ENCODE assay signal across 14 cellular contexts in genomic region chr9:99178912-99179872, GRCh38. TPM values are rescaled to one million over a fixed set of nuclear protein-coding genes. Genes with fewer than 3 reads are reported as not detected.
DNase-seq lines count a peak whose midpoint lies in the region; ATAC-seq lines count a peak whose summit lies in the region.
"Had no signal": no experiment of that assay in that cellular context is flagged by ENCODE, and none has a peak within 500 bp of the region (broad histone marks: within the 10 kb centered on the region; RNA-seq: fewer than 3 reads in every experiment).

No MANE protein-coding gene starts in this region.

- H3K9me3 Mint-ChIP-seq in stimulated activated naive CD8-positive, alpha-beta T cell treated with anti-CD3 and anti-CD28 coated beads, Interleukin-15, amount 100 ng/mL, for 72 hours, result no peaks in the 10 kb centered on the region
- H3K9me3 Mint-ChIP-seq in activated CD8-positive, alpha-beta T cell treated with anti-CD3 and anti-CD28 coated beads, Interleukin-2, amount 10 ng/mL, durations not matched to agents 7 days and 5 days (ENCODE audit: insufficient read depth), result no peaks in the 10 kb centered on the region
- H3K9me3 Mint-ChIP-seq in naive B cell, result no peaks in the 10 kb centered on the region
- no peaks in the 10 kb centered on the region for H3K9me3 Mint-ChIP-seq in activated T-helper 2 cell treated with anti-CD3 and anti-CD28 coated beads, Interferon-gamma antibody, Interleukin-2, Interleukin-4, amounts not matched to agents 10 μg/mL and 5 μg/mL and 100 μg/mL, durations not matched to agents 14 hours and 24 hours and 36 hours

- no peaks in the 10 kb centered on the region for H3K27me3 Mint-ChIP-seq in stimulated activated naive CD8-positive, alpha-beta T cell treated with anti-CD3 and anti-CD28 coated beads, Interleukin-15, amount 100 ng/mL, for 72 hours
- H3K27me3 Mint-ChIP-seq in activated CD8-positive, alpha-beta T cell treated with anti-CD3 and anti-CD28 coated beads, Interleukin-2, amount 10 ng/mL, durations not matched to agents 7 days and 5 days (ENCODE audit: low read depth), result no peaks in the 10 kb centered on the region
- H3K27me3 Mint-ChIP-seq in naive B cell, result no peaks in the 10 kb centered on the region
- no peaks in the 10 kb centered on the region for H3K27me3 Mint-ChIP-seq in activated T-helper 2 cell treated with anti-CD3 and anti-CD28 coated beads, Interferon-gamma antibody, Interleukin-2, Interleukin-4, amounts not matched to agents 10 μg/mL and 5 μg/mL and 100 μg/mL, durations not matched to agents 14 hours and 24 hours and 36 hours (ENCODE audit: low read depth)

- H3K36me3 Mint-ChIP-seq in activated CD8-positive, alpha-beta T cell treated with anti-CD3 and anti-CD28 coated beads, Interleukin-2, amount 10 ng/mL, durations not matched to agents 7 days and 5 days (ENCODE audit: low read depth), result no peaks in the 10 kb centered on the region
- H3K36me3 Mint-ChIP-seq in naive B cell, result no peaks in the 10 kb centered on the region
- peaks cover 2% of the 10 kb centered on the region for H3K36me3 Mint-ChIP-seq in activated T-helper 2 cell treated with anti-CD3 and anti-CD28 coated beads, Interferon-gamma antibody, Interleukin-2, Interleukin-4, amounts not matched to agents 10 μg/mL and 5 μg/mL and 100 μg/mL, durations not matched to agents 14 hours and 24 hours and 36 hours (ENCODE audit: low read depth)

- H3K27ac Mint-ChIP-seq in stimulated activated naive CD8-positive, alpha-beta T cell treated with anti-CD3 and anti-CD28 coated beads, Interleukin-15, amount 100 ng/mL, for 72 hours, result no peak overlapping the region
- no peak overlapping the region for H3K27ac Mint-ChIP-seq in activated CD8-positive, alpha-beta T cell treated with anti-CD3 and anti-CD28 coated beads, Interleukin-2, amount 10 ng/mL, durations not matched to agents 7 days and 5 days
- H3K27ac Mint-ChIP-seq in naive B cell, result peak overlapping the region in 4 of 6 donors; percentile 60 to 98 (median 91)
- H3K27ac Mint-ChIP-seq in activated T-helper 2 cell treated with anti-CD3 and anti-CD28 coated beads, Interferon-gamma antibody, Interleukin-2, Interleukin-4, amounts not matched to agents 10 μg/mL and 5 μg/mL and 100 μg/mL, durations not matched to agents 14 hours and 24 hours and 36 hours, result no peak overlapping the region

- intact Hi-C loops in activated T-helper 2 cell treated with anti-CD3 and anti-CD28 coated beads, Interferon-gamma antibody, Interleukin-2, Interleukin-4, amounts not matched to agents 10 μg/mL and 5 μg/mL and 100 μg/mL, durations not matched to agents 14 hours and 24 hours and 36 hours (cut with micrococcal nuclease), result no loop called here

- CTCF ChIA-PET in activated CD8-positive, alpha-beta T cell treated with anti-CD3 and anti-CD28 coated beads, Interleukin-2, amount 10 ng/mL, durations not matched to agents 7 days and 5 days (lab: Charles Lee), result interaction anchor here (0.6 to 2.5 kb wide), 4 partner anchors 11 to 246 kb away, joined by 3 to 11 read pairs (median 4); no protein-coding TSS in a partner anchor

- H3K4me1 Mint-ChIP-seq in stimulated activated naive CD8-positive, alpha-beta T cell treated with anti-CD3 and anti-CD28 coated beads, Interleukin-15, amount 100 ng/mL, for 72 hours, result peaks cover 80% of the 10 kb centered on the region
- H3K4me1 Mint-ChIP-seq in activated CD8-positive, alpha-beta T cell treated with anti-CD3 and anti-CD28 coated beads, Interleukin-2, amount 10 ng/mL, durations not matched to agents 7 days and 5 days (ENCODE audit: low read depth), result peaks cover 59% of the 10 kb centered on the region
- H3K4me1 Mint-ChIP-seq in naive B cell, result peaks cover 42 to 61% (median 44%) of the 10 kb centered on the region in 3 donors
- H3K4me1 Mint-ChIP-seq in activated T-helper 2 cell treated with anti-CD3 and anti-CD28 coated beads, Interferon-gamma antibody, Interleukin-2, Interleukin-4, amounts not matched to agents 10 μg/mL and 5 μg/mL and 100 μg/mL, durations not matched to agents 14 hours and 24 hours and 36 hours (ENCODE audit: low read depth), result peaks cover 60% of the 10 kb centered on the region

- no peak for ATAC-seq in stimulated activated naive CD8-positive, alpha-beta T cell treated with anti-CD3 and anti-CD28 coated beads, Interleukin-15, Interleukin-2, amounts not matched to agents 100 U/mL and 50 U/mL, for 24 hours
- no peak for ATAC-seq in stimulated activated naive CD8-positive, alpha-beta T cell treated with anti-CD3 and anti-CD28 coated beads, Interleukin-15, amount 100 ng/mL, for 72 hours
- ATAC-seq in activated CD8-positive, alpha-beta T cell treated with anti-CD3 and anti-CD28 coated beads, Interleukin-2, amount 10 ng/mL, durations not matched to agents 7 days and 5 days, result no peak
- ATAC-seq in naive B cell (ENCODE audit: low read depth in 2 of 2), result no peak

- POLR2A ChIA-PET in activated CD8-positive, alpha-beta T cell treated with anti-CD3 and anti-CD28 coated beads, Interleukin-2, amount 10 ng/mL, durations not matched to agents 7 days and 5 days (lab: Charles Lee), result interaction anchor here (0.6 to 0.8 kb wide), 2 partner anchors 9 to 43 kb away, joined by 3 read pairs; partner anchors contain the start of genes ALG2 and SEC61B

- H3K4me3 Mint-ChIP-seq in stimulated activated naive CD8-positive, alpha-beta T cell treated with anti-CD3 and anti-CD28 coated beads, Interleukin-15, amount 100 ng/mL, for 72 hours, result peak overlapping the region in 1 of 2 donors; percentile 5
- H3K4me3 Mint-ChIP-seq in activated CD8-positive, alpha-beta T cell treated with anti-CD3 and anti-CD28 coated beads, Interleukin-2, amount 10 ng/mL, durations not matched to agents 7 days and 5 days, result no peak overlapping the region
- H3K4me3 Mint-ChIP-seq in naive B cell, result peak overlapping the region in 1 of 8 donors; percentile 12
- no peak overlapping the region for H3K4me3 Mint-ChIP-seq in activated T-helper 2 cell treated with anti-CD3 and anti-CD28 coated beads, Interferon-gamma antibody, Interleukin-2, Interleukin-4, amounts not matched to agents 10 μg/mL and 5 μg/mL and 100 μg/mL, durations not matched to agents 14 hours and 24 hours and 36 hours (ENCODE audit: low read depth)

- DNase-seq in stimulated activated naive CD8-positive, alpha-beta T cell treated with anti-CD3 and anti-CD28 coated beads, Interleukin-15, Interleukin-2, amounts not matched to agents 100 U/mL and 50 U/mL, for 24 hours, result peak; percentile 17
- no peak for DNase-seq in stimulated activated naive CD8-positive, alpha-beta T cell treated with anti-CD3 and anti-CD28 coated beads, Interleukin-15, amount 100 ng/mL, for 72 hours
- peak; percentile 23 for DNase-seq in activated CD8-positive, alpha-beta T cell treated with anti-CD3 and anti-CD28 coated beads, Interleukin-2, amount 10 ng/mL, durations not matched to agents 7 days and 5 days
- DNase-seq in naive B cell (no peak), cerebellum (ENCODE audit: low spot score) (no peak), A172 (ENCODE audit: low spot score) (no peak)
- DNase-seq in activated T-helper 2 cell treated with anti-CD3 and anti-CD28 coated beads, Interferon-gamma antibody, Interleukin-2, Interleukin-4, amounts not matched to agents 10 μg/mL and 5 μg/mL and 100 μg/mL, durations not matched to agents 14 hours and 24 hours and 36 hours (ENCODE audit: low spot score), result no peak
- DNase-seq: ACHN, Karpas-422, NCI-H1048, NCI-H1436 treated with DMSO at 0.1 percent for 48 hours, NCI-H2029, NCI-H345, NCI-H524 treated with DMSO at 0.1 percent for 48 hours had no signal

RNA-seq across cellular contexts. Expression of gene ALG2, which starts 42.5 kb away (rescaled TPM):
- 10 to 100 TPM; 19.9 to 22.0 TPM for total RNA-seq in activated CD8-positive, alpha-beta T cell treated with anti-CD3 and anti-CD28 coated beads, Interleukin-2, amount 10 ng/mL, durations not matched to agents 7 days and 5 days
- 10 to 100 TPM; 21.6 to 39.8 (median 22.8) TPM for polyA plus RNA-seq in naive B cell (ENCODE audit: low read depth in 6 of 6)
- 39.5 and 41.7 TPM in 2 replicates for total RNA-seq in activated T-helper 2 cell treated with anti-CD3 and anti-CD28 coated beads, Interferon-gamma antibody, Interleukin-2, Interleukin-4, amounts not matched to agents 10 μg/mL and 5 μg/mL and 100 μg/mL, durations not matched to agents 14 hours and 24 hours and 36 hours
- 17.1 TPM for total RNA-seq in cerebellum
- 67.8 and 69.5 TPM in 2 replicates for total RNA-seq in A172 (2014; rRNA removed; shearing (Covaris generic))

RNA-seq across cellular contexts. Expression of gene SEC61B, which starts 42.9 kb away (rescaled TPM):
- 100 to 1,000 TPM; 122 to 124 TPM for total RNA-seq in activated CD8-positive, alpha-beta T cell treated with anti-CD3 and anti-CD28 coated beads, Interleukin-2, amount 10 ng/mL, durations not matched to agents 7 days and 5 days
- 100 to 1,000 TPM; 184 to 278 (median 228) TPM for polyA plus RNA-seq in naive B cell (ENCODE audit: low read depth in 6 of 6)
- 208 and 223 TPM in 2 replicates for total RNA-seq in activated T-helper 2 cell treated with anti-CD3 and anti-CD28 coated beads, Interferon-gamma antibody, Interleukin-2, Interleukin-4, amounts not matched to agents 10 μg/mL and 5 μg/mL and 100 μg/mL, durations not matched to agents 14 hours and 24 hours and 36 hours
- total RNA-seq in cerebellum, result 30.0 TPM
- 180 and 223 TPM in 2 replicates for total RNA-seq in A172 (2014; rRNA removed; shearing (Covaris generic))

Comparison
In these comparisons a context has a peak if more than half of its experiments do, and no peak if none do; other contexts are left out.
1. DNase-seq: peak in stimulated activated naive CD8-positive, alpha-beta T cell treated with anti-CD3 and anti-CD28 coated beads, Interleukin-15, Interleukin-2, amounts not matched to agents 100 U/mL and 50 U/mL, for 24 hours (single experiment) and activated CD8-positive, alpha-beta T cell treated with anti-CD3 and anti-CD28 coated beads, Interleukin-2, amount 10 ng/mL, durations not matched to agents 7 days and 5 days (single experiment); none in stimulated activated naive CD8-positive, alpha-beta T cell treated with anti-CD3 and anti-CD28 coated beads, Interleukin-15, amount 100 ng/mL, for 72 hours (0 of 2), naive B cell (single experiment), activated T-helper 2 cell treated with anti-CD3 and anti-CD28 coated beads, Interferon-gamma antibody, Interleukin-2, Interleukin-4, amounts not matched to agents 10 μg/mL and 5 μg/mL and 100 μg/mL, durations not matched to agents 14 hours and 24 hours and 36 hours (single experiment), cerebellum (single experiment) and A172 (single experiment).
2. H3K27ac Mint-ChIP-seq: peak in naive B cell (4 of 6); none in stimulated activated naive CD8-positive, alpha-beta T cell treated with anti-CD3 and anti-CD28 coated beads, Interleukin-15, amount 100 ng/mL, for 72 hours (0 of 2), activated CD8-positive, alpha-beta T cell treated with anti-CD3 and anti-CD28 coated beads, Interleukin-2, amount 10 ng/mL, durations not matched to agents 7 days and 5 days (single experiment) and activated T-helper 2 cell treated with anti-CD3 and anti-CD28 coated beads, Interferon-gamma antibody, Interleukin-2, Interleukin-4, amounts not matched to agents 10 μg/mL and 5 μg/mL and 100 μg/mL, durations not matched to agents 14 hours and 24 hours and 36 hours (single experiment).